In genomic region chr11:122202951-122203456, GRCh38 we compare ENCODE assay signal across 8 cellular contexts.
A peak's percentile ranks its signal among the peaks of the same experiment; 100 is the strongest.
DNase-seq lines count a peak whose midpoint lies in the region; ATAC-seq and TF ChIP-seq lines count a peak whose summit lies in the region.

No MANE protein-coding gene starts in this region.

- H3K4me3 Mint-ChIP-seq in WTC11, result peak overlapping the region; percentile 39

- no peak overlapping the region for H3K27ac Mint-ChIP-seq in WTC11

- DNase-seq in DMS114 treated with DMSO at 0.1 percent for 48 hours (lab: John Stamatoyannopoulos, UW; ENCODE audit: unreplicated experiment) (peak; percentile 16), WTC11 (ENCODE audit: low spot score) (peak; percentile 84), medulla oblongata (ENCODE audit: extremely low spot score) (peak; percentile 91), SIG-M5 treated with dmso at 0.1 percent for 504 hours (lab: John Stamatoyannopoulos, UW; ENCODE audit: unreplicated experiment) (no peak)
- DNase-seq in Jurkat, Clone E6-1 (ENCODE audit: low read depth, low spot score), result peak; percentile 10
- peak; percentile 11 for DNase-seq in effector CD4-positive, alpha-beta T cell
- DNase-seq in stimulated activated CD8-positive, alpha-beta memory T cell treated with anti-CD3 and anti-CD28 coated beads, Interleukin-2, amount 100 ng/mL, for 48 hours (ENCODE audit: low read depth in 2 of 2), result peak; percentile 9 to 29

- H3K4me3 ChIP-seq in Jurkat, Clone E6-1 (ENCODE audit: low read length), result no peak overlapping the region

- POLR2A ChIA-PET in WTC11 (lab: Charles Lee), result interaction anchor here (0.6 kb wide), 1 partner anchor 102 kb away, joined by 3 read pairs; no protein-coding TSS in a partner anchor

- H3K27me3 Mint-ChIP-seq in WTC11 (ENCODE audit: low read depth), result no peaks in the 10 kb centered on the region

- ATAC-seq in GM21390 (IDR thresholded peaks at IDR 0.05; ENCODE audit: unreplicated experiment), result peak; percentile 80
- ATAC-seq in WTC11, result peak; percentile 97

- H3K9me3 Mint-ChIP-seq in WTC11, result no peaks in the 10 kb centered on the region; the same call in 1 of the 2 replicates

- CTCF ChIA-PET in WTC11 (lab: Charles Lee), result interaction anchor here (0.5 to 3.5 kb wide), 19 partner anchors 9 to 1540 kb away, joined by 3 to 31 read pairs (median 4); no protein-coding TSS in a partner anchor

- H3K36me3 Mint-ChIP-seq in WTC11, result no peaks in the 10 kb centered on the region

- peaks cover 6% of the 10 kb centered on the region for H3K4me1 Mint-ChIP-seq in WTC11

- peak; percentile 89 for TF ChIP-seq CTCF in WTC11 (IDR thresholded peaks at IDR 0.05)

TF ChIP-seq in WTC11, 78 proteins besides CTCF, POLR2A, EP300 and RAD21:
- TF ChIP-seq AR (CRISPR knock-in tag; IDR thresholded peaks at IDR 0.05) (no peak), TEAD1 (CRISPR knock-in tag; IDR thresholded peaks at IDR 0.05) (no peak; the same call in 1 of the 2 replicates), ZNF138 (CRISPR knock-in tag; conservative IDR thresholded peaks at IDR 0.05) (no peak), SMAD3 (CRISPR knock-in tag; IDR thresholded peaks at IDR 0.05; ENCODE audit: borderline replicate concordance) (no peak), ZSCAN18 (CRISPR knock-in tag; IDR thresholded peaks at IDR 0.05) (no peak), ZNF263 (CRISPR knock-in tag; IDR thresholded peaks at IDR 0.05; ENCODE audit: low read depth) (peak; percentile 77), ZNF317 (CRISPR knock-in tag; IDR thresholded peaks at IDR 0.05; ENCODE audit: borderline replicate concordance, low read depth) (no peak), NR1H2 (CRISPR knock-in tag; IDR thresholded peaks at IDR 0.05) (no peak), CBFB (CRISPR knock-in tag; IDR thresholded peaks at IDR 0.05; ENCODE audit: low read depth) (0 out of 2 replicates have a peak, but pooled peaks have one; percentile 27), ZNF671 (CRISPR knock-in tag; IDR thresholded peaks at IDR 0.05) (no peak), ZNF512 (CRISPR knock-in tag; IDR thresholded peaks at IDR 0.05; ENCODE audit: borderline replicate concordance) (no peak), MAX (CRISPR knock-in tag; IDR thresholded peaks at IDR 0.05) (0 out of 2 replicates have a peak, but pooled peaks have one; percentile 4), JUN (CRISPR knock-in tag; IDR thresholded peaks at IDR 0.05) (no peak), ZNF423 (CRISPR knock-in tag; IDR thresholded peaks at IDR 0.05) (no peak)
TF ChIP-seq in WTC11: peak in this region for 3.
